30 cellular contexts compared by ENCODE assay signal in genomic region chr10:132234860-132235259, GRCh38.
"Had no signal": no experiment of that assay in that cellular context is flagged by ENCODE, and none has a peak within 500 bp of the region (broad histone marks: within the 10 kb centered on the region; RNA-seq: fewer than 3 reads in every experiment).

No MANE protein-coding gene starts in this region.

- DNase-seq: activated B cell treated with CpG ODN at 0.5 μM for 24 hours; activated CD4-positive, alpha-beta T cell treated with anti-CD3 and anti-CD28 coated beads for 48 hours; activated CD4-positive, alpha-beta T cell treated with anti-CD3 and anti-CD28 coated beads, Interleukin-2, amount 50 U/mL, for 1 hour; activated CD4-positive, alpha-beta T cell treated with anti-CD3 and anti-CD28 coated beads, Interleukin-2, amount 50 U/mL, for 48 hours; activated CD8-positive, alpha-beta memory T cell treated with anti-CD3 and anti-CD28 coated beads for 24 hours; activated CD8-positive, alpha-beta T cell treated with anti-CD3 and anti-CD28 coated beads for 36 hours; activated effector memory CD4-positive, alpha-beta T cell treated with Interleukin-2 at 50 U/mL for 16 hours; activated gamma-delta T cell treated with Interleukin-2 at 50 U/mL for 16 hours; activated naive CD4-positive, alpha-beta T cell treated with anti-CD3 and anti-CD28 coated beads, Interleukin-2, amount 50 U/mL, for 16 hours; activated naive CD4-positive, alpha-beta T cell treated with Interleukin-2 at 50 U/mL for 16 hours; activated T-cell treated with anti-CD3 and anti-CD28 coated beads, Interleukin-2, amount 50 U/mL, for 4 hours; amniotic stem cell; anterior cingulate cortex; brain microvascular endothelial cell; caudate nucleus; cortex of kidney; dermis blood vessel endothelial cell; effector CD4-positive, alpha-beta T cell; effector memory CD8-positive, alpha-beta T cell; erythroblast; foreskin keratinocyte; gastrocnemius medialis; glutamatergic neuron; T-helper 17 cell; T1000; WERI-Rb-1 had no signal

- H3K4me1 ChIP-seq: foreskin keratinocyte, gastrocnemius medialis had no signal

- H3K4me3 ChIP-seq: esophagus muscularis mucosa, gastrocnemius medialis, heart left ventricle had no signal

- H3K27ac ChIP-seq: brain microvascular endothelial cell, esophagus muscularis mucosa, foreskin keratinocyte, gastrocnemius medialis, heart left ventricle, WERI-Rb-1 had no signal

- H3K9me3 ChIP-seq: esophagus muscularis mucosa, gastrocnemius medialis, heart left ventricle had no signal

- H3K36me3 ChIP-seq: brain microvascular endothelial cell, gastrocnemius medialis, heart left ventricle, WERI-Rb-1 had no signal

- H3K27me3 ChIP-seq: brain microvascular endothelial cell, esophagus muscularis mucosa, foreskin keratinocyte, gastrocnemius medialis, heart left ventricle had no signal

- ATAC-seq: activated CD4-positive, CD25-positive, alpha-beta regulatory T cell treated with anti-CD3 and anti-CD28 coated beads, Interleukin-2, amount 50 U/mL, for 24 hours; activated CD8-positive, alpha-beta T cell treated with anti-CD3 and anti-CD28 coated beads for 36 hours; activated T-cell treated with anti-CD3 and anti-CD28 coated beads, Interleukin-2, amount 50 U/mL, for 4 hours; activated T-helper 17 cell treated with anti-CD3 and anti-CD28 coated beads, Interleukin-2, amount 50 U/mL, for 72 hours; effector memory CD8-positive, alpha-beta T cell; foreskin keratinocyte; gastrocnemius medialis; heart left ventricle; T-helper 17 cell had no signal
